1 cellular context compared by ENCODE assay signal in the genomic region with DNA sequence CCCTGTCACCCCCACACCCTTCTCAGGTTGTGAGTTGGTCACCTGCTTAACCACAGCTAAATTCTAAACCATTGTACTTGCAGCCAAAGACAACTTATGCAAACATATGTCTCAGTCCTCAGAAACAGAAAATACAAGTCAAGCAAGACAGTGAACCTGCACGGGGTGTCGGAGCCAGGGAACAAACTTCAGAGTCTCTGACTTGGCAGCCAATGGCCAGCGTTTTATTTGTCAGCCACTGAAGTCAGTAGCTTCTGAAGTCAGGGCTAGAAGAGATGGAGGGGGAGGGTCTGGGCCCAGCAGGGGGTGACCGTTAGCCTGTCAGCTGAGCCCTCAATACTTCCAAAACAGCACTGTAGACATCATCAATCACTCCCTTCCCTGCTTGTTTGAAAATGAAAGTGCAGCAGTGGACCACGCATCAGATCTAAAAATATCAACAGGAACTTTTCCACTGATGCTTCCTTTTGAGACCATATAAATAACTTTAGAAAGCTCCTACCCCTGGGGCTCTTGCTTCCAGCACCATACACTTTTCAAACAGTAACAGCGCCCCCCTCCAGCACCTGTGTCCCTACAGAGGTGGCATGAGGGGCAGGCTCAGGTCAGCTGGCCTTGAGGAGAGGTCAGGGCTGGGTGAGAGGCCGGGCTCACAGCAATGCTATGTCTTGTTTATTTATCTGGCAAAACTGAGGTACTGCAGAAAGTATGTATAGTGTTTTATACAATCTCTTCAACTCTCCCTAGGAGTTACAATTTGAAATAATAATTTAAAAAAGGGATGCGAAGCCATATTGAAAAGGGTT.
TF ChIP-seq lines count a peak whose summit lies in the region.

No MANE protein-coding gene starts in this region.

TF ChIP-seq in IMR-90, 13 proteins besides CTCF, POLR2A, EP300 and RAD21 (continued from another document):
- TF ChIP-seq MAZ (IDR thresholded peaks at IDR 0.05; ENCODE audit: borderline replicate concordance, low read depth, low read length) (no peak), MXI1 (IDR thresholded peaks at IDR 0.05; ENCODE audit: borderline replicate concordance, low read depth, low read length) (no peak), CHD1 (IDR thresholded peaks at IDR 0.05; ENCODE audit: low read depth, low read length) (no peak), ELK1 (IDR thresholded peaks at IDR 0.05; ENCODE audit: borderline replicate concordance, low read depth, low read length) (no peak), SMC3 (IDR thresholded peaks at IDR 0.05; ENCODE audit: low read depth, low read length) (no peak), FOS (IDR thresholded peaks at IDR 0.05; ENCODE audit: low read depth, low read length) (no peak), RFX5 (IDR thresholded peaks at IDR 0.05; ENCODE audit: low read depth, low read length) (no peak)
TF ChIP-seq in IMR-90: peak in this region for 0.
